ENCODE assay signal across 18 cellular contexts in genomic region chr13:98265669-98266551, GRCh38.
A peak's percentile ranks its signal among the peaks of the same experiment; 100 is the strongest.
DNase-seq lines count a peak whose midpoint lies in the region; ATAC-seq, FAIRE-seq and TF ChIP-seq lines count a peak whose summit lies in the region.
"Had no signal": no experiment of that assay in that cellular context is flagged by ENCODE, and none has a peak within 500 bp of the region (broad histone marks: within the 10 kb centered on the region; RNA-seq: fewer than 3 reads in every experiment).

No MANE protein-coding gene starts in this region.

- H3K27ac ChIP-seq in small intestine (ENCODE audit: low read depth in 1 of 2, low read length in 1 of 2), result peak overlapping the region in 1 of 2 donors; percentile 3
- H3K27ac ChIP-seq: suprapubic skin had no signal

- H3K36me3 ChIP-seq in small intestine (ENCODE audit: control insufficient read depth in 2 of 2, insufficient read depth in 2 of 2, low read length in 2 of 2), result no peaks in the 10 kb centered on the region
- H3K36me3 ChIP-seq: suprapubic skin had no signal

- H3K27me3 ChIP-seq in small intestine (ENCODE audit: control insufficient read depth in 2 of 2, insufficient read depth in 2 of 2, low read length in 2 of 2), result peaks cover 0 to 2% of the 10 kb centered on the region in 2 donors
- H3K27me3 ChIP-seq: suprapubic skin had no signal

- no peak for FAIRE-seq in small intestine (lab: Jason Lieb, UNC)

- WGBS in small intestine, 3 donors, result 56 to 76% (median 65%) methylated on average over 10 of the region's 10 CpGs

- no peak for TF ChIP-seq CTCF in astrocyte of the spinal cord (IDR thresholded peaks at IDR 0.05; ENCODE audit: low read depth, low read length)

- H3K4me3 ChIP-seq in astrocyte of the spinal cord (ENCODE audit: low read depth, low read length) (no peak overlapping the region), small intestine (ENCODE audit: low read depth in 1 of 2, low read length in 2 of 2) (no peak overlapping the region)
- H3K4me3 ChIP-seq: skin epidermis, suprapubic skin had no signal

- DNase-seq in HK-2 (ENCODE audit: unreplicated experiment) (peak; percentile 28), astrocyte of the spinal cord (ENCODE audit: low read depth, low spot score) (peak; percentile 76), left kidney (ENCODE audit: low read depth, low spot score) (peak; percentile 70), small intestine (peak; percentile 9), KBM-7 (no peak), NCI-H226 (no peak)
- DNase-seq: activated CD8-positive, alpha-beta memory T cell treated with anti-CD3 and anti-CD28 coated beads, Interleukin-2, amount 10 ng/mL, durations not matched to agents 7 days and 5 days; CD8-positive, alpha-beta memory T cell; GF-D8; HFFc6; NCI-H1436; NCI-H510A treated with DMSO at 0.1 percent for 48 hours; SHP77 treated with DMSO at 0.1 percent for 48 hours had no signal

- in situ Hi-C loops in astrocyte of the spinal cord (cut with HindIII; ENCODE audit: low sequenced_read_pairs) (no loop called here), KBM-7 (cut with MboI; ENCODE audit: low pct_unique_long_range_greater_than_20kb, low sequenced_read_pairs) (no loop called here)

- peaks cover 0 to 2% of the 10 kb centered on the region in 2 donors for H3K4me1 ChIP-seq in small intestine (ENCODE audit: control insufficient read depth in 2 of 2, insufficient read depth in 1 of 2, low read depth in 1 of 2, low read length in 1 of 2)

- ATAC-seq in SK-N-SH treated with all-trans-retinoic acid at 6 μM for 48 hours, result no peak
- no peak for ATAC-seq in HG02840 (IDR thresholded peaks at IDR 0.05; ENCODE audit: low FRiP score, unreplicated experiment)
- ATAC-seq: activated CD8-positive, alpha-beta memory T cell treated with anti-CD3 and anti-CD28 coated beads, Interleukin-2, amount 10 ng/mL, durations not matched to agents 7 days and 5 days; natural killer cell treated with Interleukin-12 subunit alpha and Interleukin-12 subunit beta and Interleukin-15 and Interleukin-18, amount 100 ng/mL, for 72 hours had no signal

- H3K9me3 ChIP-seq in small intestine (ENCODE audit: control insufficient read depth, low read depth), result no peaks in the 10 kb centered on the region
- H3K9me3 ChIP-seq: suprapubic skin had no signal

TF ChIP-seq in SK-N-SH treated with all-trans-retinoic acid at 6 μM for 48 hours, 23 proteins besides CTCF, POLR2A, EP300 and RAD21:
- TF ChIP-seq ZFP3 (CRISPR knock-in tag; IDR thresholded peaks at IDR 0.05), result no peak
- no peak for TF ChIP-seq TOX (CRISPR knock-in tag; IDR thresholded peaks at IDR 0.05; ENCODE audit: borderline replicate concordance)
- TF ChIP-seq PPARA (CRISPR knock-in tag; IDR thresholded peaks at IDR 0.05; ENCODE audit: borderline replicate concordance), result no peak
- no peak for TF ChIP-seq ZFP30 (CRISPR knock-in tag; IDR thresholded peaks at IDR 0.05)
- no peak for TF ChIP-seq ESRRG (CRISPR knock-in tag; IDR thresholded peaks at IDR 0.05)
- TF ChIP-seq, protein P1, sequence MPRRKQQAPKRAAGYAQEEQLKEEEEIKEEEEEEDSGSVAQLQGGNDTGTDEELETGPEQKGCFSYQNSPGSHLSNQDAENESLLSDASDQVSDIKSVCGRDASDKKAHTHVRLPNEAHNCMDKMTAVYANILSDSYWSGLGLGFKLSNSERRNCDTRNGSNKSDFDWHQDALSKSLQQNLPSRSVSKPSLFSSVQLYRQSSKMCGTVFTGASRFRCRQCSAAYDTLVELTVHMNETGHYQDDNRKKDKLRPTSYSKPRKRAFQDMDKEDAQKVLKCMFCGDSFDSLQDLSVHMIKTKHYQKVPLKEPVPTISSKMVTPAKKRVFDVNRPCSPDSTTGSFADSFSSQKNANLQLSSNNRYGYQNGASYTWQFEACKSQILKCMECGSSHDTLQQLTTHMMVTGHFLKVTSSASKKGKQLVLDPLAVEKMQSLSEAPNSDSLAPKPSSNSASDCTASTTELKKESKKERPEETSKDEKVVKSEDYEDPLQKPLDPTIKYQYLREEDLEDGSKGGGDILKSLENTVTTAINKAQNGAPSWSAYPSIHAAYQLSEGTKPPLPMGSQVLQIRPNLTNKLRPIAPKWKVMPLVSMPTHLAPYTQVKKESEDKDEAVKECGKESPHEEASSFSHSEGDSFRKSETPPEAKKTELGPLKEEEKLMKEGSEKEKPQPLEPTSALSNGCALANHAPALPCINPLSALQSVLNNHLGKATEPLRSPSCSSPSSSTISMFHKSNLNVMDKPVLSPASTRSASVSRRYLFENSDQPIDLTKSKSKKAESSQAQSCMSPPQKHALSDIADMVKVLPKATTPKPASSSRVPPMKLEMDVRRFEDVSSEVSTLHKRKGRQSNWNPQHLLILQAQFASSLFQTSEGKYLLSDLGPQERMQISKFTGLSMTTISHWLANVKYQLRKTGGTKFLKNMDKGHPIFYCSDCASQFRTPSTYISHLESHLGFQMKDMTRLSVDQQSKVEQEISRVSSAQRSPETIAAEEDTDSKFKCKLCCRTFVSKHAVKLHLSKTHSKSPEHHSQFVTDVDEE (CRISPR knock-in tag; IDR thresholded peaks at IDR 0.05), result no peak
- TF ChIP-seq ZNF565 (CRISPR knock-in tag; conservative IDR thresholded peaks at IDR 0.05; ENCODE audit: low read depth), result no peak
- TF ChIP-seq CSRNP3 (CRISPR knock-in tag; IDR thresholded peaks at IDR 0.05), result no peak
- no peak for TF ChIP-seq CSDC2 (CRISPR knock-in tag; IDR thresholded peaks at IDR 0.05)
- TF ChIP-seq ZNF8 (CRISPR knock-in tag; IDR thresholded peaks at IDR 0.05), result no peak
- no peak for TF ChIP-seq ARNTL (CRISPR knock-in tag; IDR thresholded peaks at IDR 0.05; ENCODE audit: borderline replicate concordance, low read depth)
- no peak for TF ChIP-seq RARB (CRISPR knock-in tag; IDR thresholded peaks at IDR 0.05)
- no peak for TF ChIP-seq OSR1 (CRISPR knock-in tag; IDR thresholded peaks at IDR 0.05)
- TF ChIP-seq SNAI2 (CRISPR knock-in tag; IDR thresholded peaks at IDR 0.05), result no peak
- TF ChIP-seq GLIS3 (CRISPR knock-in tag; IDR thresholded peaks at IDR 0.05), result no peak
- no peak for TF ChIP-seq ZC3H10 (CRISPR knock-in tag; IDR thresholded peaks at IDR 0.05)
- no peak for TF ChIP-seq TCF4 (CRISPR knock-in tag; IDR thresholded peaks at IDR 0.05; ENCODE audit: borderline replicate concordance)
- TF ChIP-seq BACH2 (CRISPR knock-in tag; IDR thresholded peaks at IDR 0.05; ENCODE audit: borderline replicate concordance), result no peak
- no peak for TF ChIP-seq ISL1 (CRISPR knock-in tag; IDR thresholded peaks at IDR 0.05)

Comparison
In these comparisons a context has a peak if more than half of its experiments do, and no peak if none do; other contexts are left out.
1. DNase-seq: peak in HK-2 (single experiment), astrocyte of the spinal cord (single experiment), left kidney (single experiment) and small intestine (single experiment); none in KBM-7 (single experiment) and NCI-H226 (single experiment).